ENCODE assay signal across 17 cellular contexts in the genomic region with DNA sequence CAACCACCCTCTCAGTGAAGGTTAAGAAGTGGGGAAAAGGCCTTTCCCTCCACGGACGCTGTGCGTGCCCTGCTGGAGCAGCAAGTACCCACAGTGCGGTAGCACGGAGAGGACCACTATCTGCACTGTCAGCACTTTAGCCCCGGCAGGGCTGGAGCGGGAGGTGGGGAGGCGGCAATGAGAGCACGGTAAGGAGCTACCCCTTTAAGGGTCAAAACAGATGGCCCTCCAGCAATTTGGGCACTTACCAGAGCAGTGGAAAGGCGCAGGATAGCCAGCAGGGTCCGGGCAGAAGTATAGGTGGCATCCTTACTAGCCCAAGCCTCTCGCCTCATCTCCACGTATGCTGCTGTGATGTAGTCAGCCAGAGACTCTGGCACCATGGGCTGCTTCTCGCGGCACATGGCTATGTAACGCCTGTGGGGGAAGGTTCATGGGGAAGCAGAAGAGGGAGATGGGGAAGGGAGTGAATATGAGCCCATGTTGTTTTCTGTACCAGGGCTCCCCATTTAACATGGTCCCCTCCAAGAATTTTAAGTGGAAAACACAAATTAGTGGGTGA. TPM values are rescaled to one million over a fixed set of nuclear protein-coding genes. Genes with fewer than 3 reads are reported as not detected.
DNase-seq lines count a peak whose midpoint lies in the region; ATAC-seq, FAIRE-seq and TF ChIP-seq lines count a peak whose summit lies in the region.
"Had no signal": no experiment of that assay in that cellular context is flagged by ENCODE, and none has a peak within 500 bp of the region (broad histone marks: within the 10 kb centered on the region; RNA-seq: fewer than 3 reads in every experiment).

No MANE protein-coding gene starts in this region.

- H3K27ac ChIP-seq in right atrium auricular region, result no peak overlapping the region
- H3K27ac ChIP-seq in effector memory CD4-positive, alpha-beta T cell (ENCODE audit: insufficient read depth, low read length, poor library complexity, severe bottlenecking), result no peak overlapping the region
- H3K27ac ChIP-seq: ascending aorta had no signal

- H3K9me3 ChIP-seq in right atrium auricular region, result no peaks in the 10 kb centered on the region
- no peaks in the 10 kb centered on the region for H3K9me3 ChIP-seq in effector memory CD4-positive, alpha-beta T cell (ENCODE audit: control insufficient read depth, low read length)
- H3K9me3 ChIP-seq: ascending aorta had no signal

- intact Hi-C loops in Right ventricle myocardium superior (cut with DNase I), result no loop called here

- no peak overlapping the region for H3K4me3 ChIP-seq in right atrium auricular region
- H3K4me3 ChIP-seq in effector memory CD4-positive, alpha-beta T cell (ENCODE audit: insufficient read depth, low read depth, low read length, poor library complexity, severe bottlenecking), result no peak overlapping the region
- H3K4me3 ChIP-seq: ascending aorta, dorsolateral prefrontal cortex had no signal

- H3K4me1 ChIP-seq in right atrium auricular region, result peaks cover 0 to 10% of the 10 kb centered on the region in 2 donors
- no peaks in the 10 kb centered on the region for H3K4me1 ChIP-seq in effector memory CD4-positive, alpha-beta T cell (ENCODE audit: control insufficient read depth, insufficient read depth, low read length, poor library complexity, severe bottlenecking)

- peaks cover 88% of the 10 kb centered on the region for H3K36me3 Mint-ChIP-seq in brain

- no peak for FAIRE-seq in HTR-8/SVneo (lab: Jason Lieb, UNC)
- FAIRE-seq: islet of Langerhans had no signal

- H3K9me3 Mint-ChIP-seq in brain, result no peaks in the 10 kb centered on the region
- H3K9me3 Mint-ChIP-seq: activated T-cell treated with anti-CD3 and anti-CD28 coated beads, Interleukin-2, amount 50 U/mL, for 4 hours; stimulated activated naive B cell treated with anti-CD40 and anti-IgM and Interleukin-4, amounts not matched to agents 10 μg/mL and 1 μg/mL and 100 μg/mL, for 72 hours had no signal

- no peaks in the 10 kb centered on the region for H3K27me3 ChIP-seq in right atrium auricular region
- no peaks in the 10 kb centered on the region for H3K27me3 ChIP-seq in effector memory CD4-positive, alpha-beta T cell (replicated peaks; ENCODE audit: control insufficient read depth, insufficient read depth, low read length, poor library complexity, severe bottlenecking)
- H3K27me3 ChIP-seq: ascending aorta, dorsolateral prefrontal cortex had no signal

- peaks cover 84% of the 10 kb centered on the region for H3K36me3 ChIP-seq in right atrium auricular region
- peaks cover 83% of the 10 kb centered on the region for H3K36me3 ChIP-seq in effector memory CD4-positive, alpha-beta T cell (ENCODE audit: control insufficient read depth, insufficient read depth, low read length)

- peak; percentile 4 for ATAC-seq in Right ventricle myocardium superior (ENCODE audit: poor library complexity)
- ATAC-seq: activated CD4-positive, CD25-positive, alpha-beta regulatory T cell treated with anti-CD3 and anti-CD28 coated beads, Interleukin-2, amount 50 U/mL, for 24 hours; activated T-cell treated with anti-CD3 and anti-CD28 coated beads, Interleukin-2, amount 50 U/mL, for 4 hours; stimulated activated naive B cell treated with anti-CD40 and anti-IgM and Interleukin-4, amounts not matched to agents 10 μg/mL and 1 μg/mL and 100 μg/mL, for 72 hours had no signal

- no peak overlapping the region for H3K4me3 Mint-ChIP-seq in brain
- H3K4me3 Mint-ChIP-seq: stimulated activated naive B cell treated with anti-CD40 and anti-IgM and Interleukin-4, amounts not matched to agents 10 μg/mL and 1 μg/mL and 100 μg/mL, for 72 hours had no signal

- peaks cover 3% of the 10 kb centered on the region for H3K27me3 Mint-ChIP-seq in brain
- H3K27me3 Mint-ChIP-seq: stimulated activated naive B cell treated with anti-CD40 and anti-IgM and Interleukin-4, amounts not matched to agents 10 μg/mL and 1 μg/mL and 100 μg/mL, for 72 hours had no signal

- no peak for TF ChIP-seq CTCF in right atrium auricular region (IDR thresholded peaks at IDR 0.05)
- TF ChIP-seq CTCF in brain (conservative IDR thresholded peaks at IDR 0.05), result no peak

- DNase-seq in Right ventricle myocardium superior (no peak), right atrium auricular region (ENCODE audit: low spot score) (no peak), HTR-8/SVneo (ENCODE audit: insufficient read length, low spot score) (no peak), medulla oblongata (ENCODE audit: extremely low spot score) (no peak)
- no peak for DNase-seq in effector memory CD4-positive, alpha-beta T cell
- DNase-seq: activated T-cell treated with anti-CD3 and anti-CD28 coated beads, Interleukin-2, amount 50 U/mL, for 4 hours; foreskin melanocyte; MM.1S; NCI-H2081 treated with DMSO at 0.1 percent for 48 hours; NK-92 treated with Interleukin-12 subunit alpha and Interleukin-12 subunit beta, amount 100 ng/mL, for 24 hours; stimulated activated CD4-positive, alpha-beta T cell treated with anti-CD3 and anti-CD28 coated beads, Interleukin-2, amount 100 ng/mL, for 48 hours; stimulated activated naive B cell treated with anti-CD40 and anti-IgM and Interleukin-4, amounts not matched to agents 10 μg/mL and 1 μg/mL and 100 μg/mL, for 72 hours had no signal

- H3K27ac Mint-ChIP-seq in brain, result peak overlapping the region in 3 of 5 experiments; percentile 32 to 81 (median 61)

- peaks cover 31% of the 10 kb centered on the region for H3K4me1 Mint-ChIP-seq in brain

RNA-seq across cellular contexts. Expression of a gene that starts 5.2 kb away (rescaled TPM):
- total RNA-seq in Right ventricle myocardium superior (107 TPM), right atrium auricular region (10 to 100 TPM; 46.7 to 64.2 TPM)
- polyA plus RNA-seq in brain (ENCODE audit: insufficient read depth, low read depth, low replicate concordance), result 247 TPM

RNA-seq across cellular contexts. Expression of a gene that starts 7.2 kb away (rescaled TPM):
- total RNA-seq in Right ventricle myocardium superior, result 21.6 TPM
- total RNA-seq in right atrium auricular region, result 10 to 100 TPM in 1 of 2 donors, 1 to 10 TPM in 1; 8.3 to 13.0 TPM
- 233 TPM for polyA plus RNA-seq in brain (ENCODE audit: insufficient read depth, low read depth, low replicate concordance)

RNA-seq across cellular contexts. Expression of a gene that starts 7.4 kb away (rescaled TPM):
- total RNA-seq in Right ventricle myocardium superior, result 13.4 TPM
- total RNA-seq in right atrium auricular region, result 10 to 100 TPM; 12.2 to 12.4 TPM
- 27.2 TPM for polyA plus RNA-seq in brain (ENCODE audit: insufficient read depth, low read depth, low replicate concordance)

RNA-seq across cellular contexts. Expression of a gene that starts 12.5 kb away (rescaled TPM):
- total RNA-seq in Right ventricle myocardium superior (12.0 TPM), right atrium auricular region (10 to 100 TPM; 11.8 to 16.1 TPM)
- 53.2 TPM for polyA plus RNA-seq in brain (ENCODE audit: insufficient read depth, low read depth, low replicate concordance)

RNA-seq across cellular contexts. Expression of a gene that starts 25.2 kb away (rescaled TPM):
- 35.8 TPM for total RNA-seq in Right ventricle myocardium superior
- total RNA-seq in right atrium auricular region, result 10 to 100 TPM; 41.7 to 49.1 TPM
- 124 TPM for polyA plus RNA-seq in brain (ENCODE audit: insufficient read depth, low read depth, low replicate concordance)
